ENCODE assay signal across 25 cellular contexts in genomic region chr5:149260761-149261160, GRCh38. TPM values are rescaled to one million over a fixed set of nuclear protein-coding genes. Genes with fewer than 3 reads are reported as not detected.
A peak's percentile ranks its signal among the peaks of the same experiment; 100 is the strongest.
DNase-seq lines count a peak whose midpoint lies in the region; ATAC-seq and TF ChIP-seq lines count a peak whose summit lies in the region.
"Had no signal": no experiment of that assay in that cellular context is flagged by ENCODE, and none has a peak within 500 bp of the region (broad histone marks: within the 10 kb centered on the region; RNA-seq: fewer than 3 reads in every experiment).

No MANE protein-coding gene starts in this region.

- H3K79me2 ChIP-seq in mammary epithelial cell (ENCODE audit: insufficient read depth, low read length): no peaks in the 10 kb centered on the region
- no peaks in the 10 kb centered on the region for H3K79me2 ChIP-seq in mesendoderm (ENCODE audit: control insufficient read depth, insufficient read depth, low read length)

- no peak overlapping the region for H3K18ac ChIP-seq in mesendoderm (ENCODE audit: low read length)

- no peak overlapping the region for H3K9ac ChIP-seq in mammary epithelial cell (ENCODE audit: insufficient read depth, low read length)
- H3K9ac ChIP-seq in mesendoderm (ENCODE audit: low read length): no peak overlapping the region
- H3K9ac ChIP-seq: BLaER1, GM23248, KMS-11 had no signal

- H3K9me3 ChIP-seq in mammary epithelial cell (replicated peaks; ENCODE audit: insufficient read depth, low read length): no peaks in the 10 kb centered on the region
- H3K9me3 ChIP-seq: BLaER1, Peyer's patch, SJSA1 had no signal

- no peak overlapping the region for H2BK15ac ChIP-seq in mesendoderm (replicated peaks; ENCODE audit: low read depth)

- peaks cover 26% of the 10 kb centered on the region for H3K27me3 Mint-ChIP-seq in chondrocyte (ENCODE audit: low read depth)
- H3K27me3 Mint-ChIP-seq: CD4-positive, alpha-beta T cell had no signal

- in situ Hi-C loops in mammary epithelial cell (cut with MboI; ENCODE audit: low sequenced_read_pairs in 2 of 2): loop anchor here (10.0 kb wide), 2 partner anchors 136 to 526 kb away; no protein-coding TSS in a partner anchor

- H3K27me3 ChIP-seq in mammary epithelial cell (ENCODE audit: insufficient read depth, low read length) (no peaks in the 10 kb centered on the region), mesendoderm (ENCODE audit: insufficient read depth, low read length, poor library complexity) (no peaks in the 10 kb centered on the region)
- H3K27me3 ChIP-seq: BLaER1, Peyer's patch, SJSA1 had no signal

- H4K5ac ChIP-seq in mesendoderm (ENCODE audit: low read length): no peak overlapping the region

- intact Hi-C loops in mammary epithelial cell (cut with micrococcal nuclease): loop anchor here (10.0 kb wide), 1 partner anchor 436 kb away; the partner anchor contains the start of gene ADRB2

- no peak overlapping the region for H3K27ac Mint-ChIP-seq in chondrocyte (ENCODE audit: unreplicated experiment)
- H3K27ac Mint-ChIP-seq: CD4-positive, alpha-beta T cell; H9; HFFc6 had no signal

- CTCF ChIA-PET in mammary epithelial cell (lab: Charles Lee; ENCODE audit: low non-redundant PET): no interaction called here

- H3K79me1 ChIP-seq in mesendoderm (ENCODE audit: low read length): no peaks in the 10 kb centered on the region

- H3K4me2 ChIP-seq in mammary epithelial cell (ENCODE audit: insufficient read depth, low read depth, low read length) (no peak overlapping the region), mesendoderm (ENCODE audit: low read length) (no peak overlapping the region)
- H3K4me2 ChIP-seq: BLaER1, KMS-11 had no signal

- DNase-seq in NCI-H1417 (lab: John Stamatoyannopoulos, UW): peak in 2 of 3 experiments; percentile 1 to 40
- no peak for DNase-seq in NCI-H1417 treated with DMSO at 0.1 percent for 48 hours (lab: John Stamatoyannopoulos, UW)
- DNase-seq in M059J (ENCODE audit: low read depth): peak; percentile 25
- DNase-seq in mammary epithelial cell: peak; percentile 82
- DNase-seq in left lobe of liver (ENCODE audit: low spot score): no peak
- DNase-seq in chondrocyte (ENCODE audit: low spot score): no peak
- DNase-seq in NCI-H774 (lab: John Stamatoyannopoulos, UW): no peak
- no peak for DNase-seq in mesendoderm
- DNase-seq: ACHN; CD4-positive, alpha-beta T cell; COR-L47; DND-41; GM23248; H9; HFFc6; IMR-90; NCI-H1105 treated with DMSO at 0.1 percent for 48 hours; NCI-H2029; NCI-H748 treated with DMSO at 0.1 percent for 48 hours; Peyer's patch had no signal

- no peak overlapping the region for H2AK5ac ChIP-seq in mesendoderm (ENCODE audit: low read length)

- dilution Hi-C loops in mammary epithelial cell (cut with HindIII; ENCODE audit: low sequenced_read_pairs): loop anchor here (10.0 kb wide), 1 partner anchor 486 kb away; no protein-coding TSS in a partner anchor

- peaks cover 19% of the 10 kb centered on the region for H3K4me1 Mint-ChIP-seq in chondrocyte (ENCODE audit: low read depth)

- no peaks in the 10 kb centered on the region for H3K36me3 Mint-ChIP-seq in chondrocyte (ENCODE audit: low read depth)

- H3K4me3 Mint-ChIP-seq in chondrocyte (ENCODE audit: unreplicated experiment): no peak overlapping the region
- H3K4me3 Mint-ChIP-seq: CD4-positive, alpha-beta T cell; H9; HFFc6 had no signal

- H3K4me3 ChIP-seq in mammary epithelial cell (replicated peaks in 1 of 3; ENCODE audit: insufficient read depth in 1 of 3, low read depth in 2 of 3, low read length in 3 of 3) (no peak overlapping the region), mesendoderm (ENCODE audit: low read length) (no peak overlapping the region)
- H3K4me3 ChIP-seq: BLaER1, GM23248, Peyer's patch, SJSA1 had no signal

- no peak overlapping the region for H3K23ac ChIP-seq in mesendoderm (ENCODE audit: low read length)

- H4K8ac ChIP-seq in mesendoderm (ENCODE audit: low read depth, low read length): no peak overlapping the region

- H3K27ac ChIP-seq in mammary epithelial cell (ENCODE audit: insufficient read depth, low read depth, low read length) (no peak overlapping the region), mesendoderm (ENCODE audit: low read depth, low read length) (no peak overlapping the region)
- H3K27ac ChIP-seq: 22Rv1, BLaER1, GM23248, KMS-11, Peyer's patch, SJSA1 had no signal

- no peak for TF ChIP-seq CTCF in mammary epithelial cell (conservative IDR thresholded peaks at IDR 0.05 in 1 of 2, IDR thresholded peaks at IDR 0.05 in 1 of 2; ENCODE audit: extremely low read depth in 1 of 2, insufficient read depth in 1 of 2, low read depth in 1 of 2, low read length in 2 of 2)
- no peak for TF ChIP-seq CTCF in chondrocyte (IDR thresholded peaks at IDR 0.05)

- H3K4me1 ChIP-seq in mammary epithelial cell (ENCODE audit: insufficient read depth, low read length) (peaks cover 19% of the 10 kb centered on the region), mesendoderm (ENCODE audit: control insufficient read depth, low read depth, low read length) (no peaks in the 10 kb centered on the region)
- H3K4me1 ChIP-seq: Peyer's patch had no signal

- H3K36me3 ChIP-seq in mammary epithelial cell (ENCODE audit: insufficient read depth, low read length) (no peaks in the 10 kb centered on the region), mesendoderm (ENCODE audit: control insufficient read depth, insufficient read depth, low read length) (no peaks in the 10 kb centered on the region)
- H3K36me3 ChIP-seq: BLaER1, Peyer's patch had no signal

- H3K4ac ChIP-seq in mesendoderm (ENCODE audit: low read depth, low read length): no peak overlapping the region

- no peak overlapping the region for H2BK120ac ChIP-seq in mesendoderm (ENCODE audit: low read depth, low read length)

- no peaks in the 10 kb centered on the region for H3K9me3 Mint-ChIP-seq in chondrocyte (ENCODE audit: low read depth)
- H3K9me3 Mint-ChIP-seq: CD4-positive, alpha-beta T cell; H9; HFFc6 had no signal

- H2AFZ ChIP-seq in mammary epithelial cell (ENCODE audit: low read depth, low read length): no peak overlapping the region
- H2AFZ ChIP-seq: GM23248 had no signal

- no peak overlapping the region for H3K56ac ChIP-seq in mesendoderm (ENCODE audit: low read length)

- no peaks in the 10 kb centered on the region for H4K20me1 ChIP-seq in mammary epithelial cell (ENCODE audit: insufficient read depth, low read length)
- H4K20me1 ChIP-seq: BLaER1 had no signal

- no peak overlapping the region for H2BK5ac ChIP-seq in mesendoderm (ENCODE audit: low read length)

- WGBS in mammary epithelial cell (ENCODE audit: low coverage, missing lambda C conversion rate): 67% methylated on average over 1 of the region's 1 CpG
- WGBS in mesendoderm (ENCODE audit: extremely low coverage, insufficient coverage, low lambda C conversion rate): no CpG with 5 or more reads among the region's 1 CpG

- BruUV-seq in mammary epithelial cell (replicated peaks; lab: Mats Ljungman, UMichigan): no TSS peak

- ATAC-seq in left lobe of liver: peak; percentile 6
- ATAC-seq: Right ventricle myocardium inferior had no signal

RNA-seq across cellular contexts. Expression of gene AFAP1L1, which starts 10.9 kb away (rescaled TPM):
- total RNA-seq in M059J (2014; rRNA removed; shearing (Covaris generic)): 6.5 and 9.1 TPM in 2 replicates
- 10 to 100 TPM; 19.0 to 23.2 TPM for total RNA-seq in mammary epithelial cell
- 6.3 TPM for polyA plus RNA-seq in mammary epithelial cell
- polyA minus RNA-seq in mammary epithelial cell: 18.6 TPM
- total RNA-seq in left lobe of liver: 2.6 TPM
- total RNA-seq in chondrocyte: 1.5 to 9.8 TPM (median 8.3 TPM) in 3 replicates
- 2.1 TPM for polyA plus RNA-seq in mesendoderm (2013, experiment 1 of 2)
- 1.8 TPM for polyA plus RNA-seq in mesendoderm (2013, experiment 2 of 2)

Comparison
In these comparisons a context has a peak if more than half of its experiments do, and no peak if none do; other contexts are left out.
1. DNase-seq: peak in NCI-H1417 (2 of 3), M059J (single experiment) and mammary epithelial cell (single experiment); none in NCI-H1417 treated with DMSO at 0.1 percent for 48 hours (single experiment), left lobe of liver (single experiment), chondrocyte (single experiment), NCI-H774 (single experiment) and mesendoderm (single experiment).